In genomic region chr20:6908673-6909072, GRCh38 we compare ENCODE assay signal across 16 cellular contexts.
"Had no signal": no experiment of that assay in that cellular context is flagged by ENCODE, and none has a peak within 500 bp of the region (broad histone marks: within the 10 kb centered on the region; RNA-seq: fewer than 3 reads in every experiment).

No MANE protein-coding gene starts in this region.

- H3K27ac ChIP-seq: breast epithelium, prostate gland, sigmoid colon had no signal

- H3K4me1 ChIP-seq: breast epithelium, prostate gland, sigmoid colon had no signal

- H3K36me3 ChIP-seq: breast epithelium, prostate gland, sigmoid colon had no signal

- H3K4me3 ChIP-seq: breast epithelium, prostate gland, sigmoid colon had no signal

- DNase-seq: activated CD4-positive, alpha-beta T cell treated with anti-CD3 and anti-CD28 coated beads for 36 hours; activated CD8-positive, alpha-beta memory T cell treated with anti-CD3 and anti-CD28 coated beads, Interleukin-2, amount 50 U/mL, for 48 hours; activated CD8-positive, alpha-beta T cell treated with anti-CD3 and anti-CD28 coated beads, Interleukin-2, amount 10 ng/mL, durations not matched to agents 7 days and 5 days; activated naive CD4-positive, alpha-beta T cell; aorta; dermis blood vessel endothelial cell; immature natural killer cell; natural killer cell; occipital lobe; sigmoid colon; stimulated activated CD4-positive, alpha-beta T cell treated with anti-CD3 and anti-CD28 coated beads, Interleukin-12 subunit alpha, Interleukin-12 subunit beta, amount 100 ng/mL, for 4 hours; stimulated activated naive CD4-positive, alpha-beta T cell; T1000 had no signal

- H3K9me3 ChIP-seq: breast epithelium, prostate gland, sigmoid colon had no signal

- H3K27me3 ChIP-seq: breast epithelium, sigmoid colon had no signal

- ATAC-seq: activated CD4-positive, alpha-beta T cell treated with anti-CD3 and anti-CD28 coated beads for 36 hours; activated CD8-positive, alpha-beta T cell treated with anti-CD3 and anti-CD28 coated beads, Interleukin-2, amount 10 ng/mL, durations not matched to agents 7 days and 5 days; esophagus mucosa; natural killer cell had no signal
